In the genomic region with DNA sequence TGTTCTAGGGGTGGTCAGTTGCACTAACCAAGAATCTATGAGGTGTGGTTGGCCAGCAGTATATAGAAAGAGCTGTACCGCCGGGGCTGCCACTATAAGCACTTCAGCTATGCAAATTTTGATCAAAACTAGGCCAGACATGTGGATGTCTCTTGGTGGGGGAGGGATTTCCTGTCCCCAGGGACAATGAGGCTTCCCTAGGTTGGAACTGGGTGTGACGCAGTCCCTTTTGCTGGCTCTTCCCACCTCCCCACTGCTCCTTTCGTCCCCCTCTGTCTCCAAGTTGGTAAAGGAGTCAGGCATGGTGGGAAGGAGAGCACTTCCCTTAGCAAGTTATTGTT, we compare ENCODE assay signal across 10 cellular contexts. TPM values are rescaled to one million over a fixed set of nuclear protein-coding genes. Genes with fewer than 3 reads are reported as not detected.
A peak's percentile ranks its signal among the peaks of the same experiment; 100 is the strongest.
DNase-seq lines count a peak whose midpoint lies in the region; ATAC-seq and TF ChIP-seq lines count a peak whose summit lies in the region.
"Had no signal": no experiment of that assay in that cellular context is flagged by ENCODE, and none has a peak within 500 bp of the region (broad histone marks: within the 10 kb centered on the region; RNA-seq: fewer than 3 reads in every experiment).

No MANE protein-coding gene starts in this region.

- intact Hi-C loops in PC-9 (cut with micrococcal nuclease; ENCODE audit: unreplicated experiment) (no loop called here), right lobe of liver (cut with DNase I) (no loop called here)

- no peak for DNase-seq in PC-9
- DNase-seq in right lobe of liver: no peak
- no peak for DNase-seq in NCI-H1105 treated with DMSO at 0.1 percent for 48 hours (lab: John Stamatoyannopoulos, UW)
- no peak for DNase-seq in SKM-1 treated with dmso at 0.1 percent for 144 hours (lab: John Stamatoyannopoulos, UW; ENCODE audit: unreplicated experiment)
- no peak for DNase-seq in GM20000 (ENCODE audit: low spot score)
- DNase-seq in activated effector memory CD4-positive, alpha-beta T cell treated with anti-CD3 and anti-CD28 coated beads, Interleukin-2, amount 50 U/mL, for 16 hours: no peak
- DNase-seq: NCI-H2029 treated with DMSO at 0.1 percent for 48 hours; stimulated activated CD4-positive, alpha-beta T cell treated with anti-CD3 and anti-CD28 coated beads, Interleukin-4, amount 100 ng/mL, for 1 hour had no signal

- H3K4me3 ChIP-seq in PC-9 (no peak overlapping the region), right lobe of liver (no peak overlapping the region)

- TF ChIP-seq POLR2A in right lobe of liver (IDR thresholded peaks at IDR 0.05): no peak

- TF ChIP-seq CTCF in PC-9 (conservative IDR thresholded peaks at IDR 0.05) (no peak), right lobe of liver (IDR thresholded peaks at IDR 0.05) (no peak), GM20000 (IDR thresholded peaks at IDR 0.05; ENCODE audit: extremely low read depth, missing control alignments) (no peak)

- H3K9me2 ChIP-seq in PC-9 (ENCODE audit: insufficient read depth): no peaks in the 10 kb centered on the region

- H3K27me3 ChIP-seq in PC-9 (ENCODE audit: insufficient read depth, low read depth): no peaks in the 10 kb centered on the region
- no peaks in the 10 kb centered on the region for H3K27me3 ChIP-seq in right lobe of liver

- no peak overlapping the region for H2AFZ ChIP-seq in PC-9

- POLR2A ChIA-PET in PC-9 (lab: Charles Lee; ENCODE audit: unreplicated experiment): no interaction called here

- H3F3A ChIP-seq in PC-9 (ENCODE audit: insufficient read depth, low read depth): peaks cover 29% of the 10 kb centered on the region

- peak overlapping the region; percentile 68 for H3K4me2 ChIP-seq in PC-9

- H4K20me1 ChIP-seq in PC-9 (ENCODE audit: insufficient read depth): no peaks in the 10 kb centered on the region

- CTCF ChIA-PET in PC-9 (lab: Charles Lee): no interaction called here

- peaks cover 27% of the 10 kb centered on the region; the same call in 1 of the 2 replicates for H3K79me2 ChIP-seq in PC-9 (ENCODE audit: low read depth)

- BruUV-seq in PC-9 (replicated peaks; lab: Mats Ljungman, UMichigan): no TSS peak

- WGBS in right lobe of liver (ENCODE audit: insufficient coverage, low coverage, low lambda C conversion rate, missing lambda C conversion rate): 63% methylated on average over 2 of the region's 4 CpGs

- H3K4me1 ChIP-seq in PC-9 (replicated peaks; ENCODE audit: insufficient read depth) (peaks cover 36% of the 10 kb centered on the region), right lobe of liver (no peaks in the 10 kb centered on the region)

- ATAC-seq in GM18511 (IDR thresholded peaks at IDR 0.05; ENCODE audit: unreplicated experiment) (peak; percentile 67), HG02884 (IDR thresholded peaks at IDR 0.05; ENCODE audit: unreplicated experiment) (peak; percentile 54), right lobe of liver (no peak)

- H3K9me3 ChIP-seq in PC-9 (ENCODE audit: insufficient read depth, low read depth) (no peaks in the 10 kb centered on the region), right lobe of liver (no peaks in the 10 kb centered on the region)

- H3K27ac ChIP-seq in PC-9: peak overlapping the region; percentile 88
- peak overlapping the region in 2 of 3 donors; percentile 7 to 22 for H3K27ac ChIP-seq in right lobe of liver

- H3K36me3 ChIP-seq in PC-9 (ENCODE audit: low read depth) (peaks cover 10% of the 10 kb centered on the region), right lobe of liver (peaks cover 0 to under 1% (median 0%) of the 10 kb centered on the region in 4 donors)

RNA-seq across cellular contexts. Expression of gene SDCCAG8, which starts 13.6 kb away (rescaled TPM):
- total RNA-seq in PC-9 (2021) (20.7 and 22.7 TPM in 2 replicates), right lobe of liver (10 to 100 TPM; 13.4 to 20.6 (median 15.6) TPM)

RNA-seq across cellular contexts. Expression of gene CEP170, which starts 14.3 kb away (rescaled TPM):
- total RNA-seq in PC-9 (2021): 40.8 and 44.6 TPM in 2 replicates
- total RNA-seq in right lobe of liver: 10 to 100 TPM; 12.6 to 24.6 (median 14.6) TPM

Comparison
In these comparisons a context has a peak if more than half of its experiments do, and no peak if none do; other contexts are left out.
1. ATAC-seq: peak in GM18511 (single experiment) and HG02884 (single experiment); none in right lobe of liver (0 of 4).